18 cellular contexts compared by ENCODE assay signal in the genomic region with DNA sequence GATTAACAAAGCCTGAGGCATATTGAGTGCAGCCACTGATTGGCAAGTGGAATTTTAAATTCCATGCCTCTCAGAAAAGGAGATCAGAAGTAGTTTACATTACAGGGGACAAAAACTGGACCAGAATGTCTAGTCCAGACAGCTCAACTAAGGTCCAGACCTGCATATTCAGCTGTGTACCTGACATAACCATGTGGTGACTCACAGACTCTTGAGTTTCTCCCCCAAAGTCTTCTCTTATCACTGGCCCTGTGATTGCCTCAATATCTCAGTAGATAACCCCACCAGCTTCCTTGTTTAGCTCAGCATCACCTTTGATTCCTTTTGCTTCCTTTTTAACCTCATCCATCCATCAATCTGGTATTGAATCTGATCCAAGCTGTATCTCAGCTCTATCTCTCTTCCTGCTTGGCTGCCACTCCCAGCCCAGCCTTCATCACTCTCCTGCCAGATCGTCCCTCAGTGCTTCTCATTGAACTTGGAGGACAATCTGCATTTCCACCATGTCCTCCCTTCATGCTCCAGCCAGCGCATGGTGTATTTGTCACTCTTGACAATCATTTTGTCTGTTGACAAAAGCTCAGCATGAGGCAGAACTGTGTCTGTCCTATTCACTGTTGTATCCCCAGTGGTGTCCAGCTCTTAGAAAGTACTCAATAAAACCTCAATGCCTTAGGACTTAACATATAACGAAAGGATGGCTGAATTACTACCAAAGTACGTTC.
"Had no signal": no experiment of that assay in that cellular context is flagged by ENCODE, and none has a peak within 500 bp of the region (broad histone marks: within the 10 kb centered on the region; RNA-seq: fewer than 3 reads in every experiment).

No MANE protein-coding gene starts in this region.

- H3K4me3 Mint-ChIP-seq: activated B cell treated with CpG ODN at 0.5 μM for 24 hours; activated CD8-positive, alpha-beta T cell treated with anti-CD3 and anti-CD28 coated beads, Interleukin-2, amount 10 ng/mL, durations not matched to agents 7 days and 5 days; neural crest cell; stimulated activated naive CD8-positive, alpha-beta T cell treated with anti-CD3 and anti-CD28 coated beads, Interleukin-15, amount 100 ng/mL, for 72 hours had no signal

- ATAC-seq: activated CD8-positive, alpha-beta T cell treated with anti-CD3 and anti-CD28 coated beads, Interleukin-2, amount 10 ng/mL, durations not matched to agents 7 days and 5 days; gastroesophageal sphincter; heart right ventricle; stimulated activated naive CD8-positive, alpha-beta T cell treated with anti-CD3 and anti-CD28 coated beads, Interleukin-15, amount 100 ng/mL, for 72 hours had no signal

- H3K27ac ChIP-seq: brain microvascular endothelial cell, gastroesophageal sphincter, heart right ventricle, left ventricle myocardium inferior, ovary, sigmoid colon, testis had no signal

- H3K27me3 Mint-ChIP-seq: activated naive CD8-positive, alpha-beta T cell treated with anti-CD3 and anti-CD28 coated beads, Interleukin-2, amount 10 ng/mL, durations not matched to agents 7 days and 5 days; stimulated activated naive CD8-positive, alpha-beta T cell treated with anti-CD3 and anti-CD28 coated beads, Interleukin-15, amount 100 ng/mL, for 72 hours had no signal

- H3K27me3 ChIP-seq: brain microvascular endothelial cell, gastroesophageal sphincter, heart right ventricle, ovary, sigmoid colon, testis had no signal

- H3K27ac Mint-ChIP-seq: activated B cell treated with CpG ODN at 0.5 μM for 24 hours; activated CD8-positive, alpha-beta T cell treated with anti-CD3 and anti-CD28 coated beads, Interleukin-2, amount 10 ng/mL, durations not matched to agents 7 days and 5 days; activated naive CD8-positive, alpha-beta T cell treated with anti-CD3 and anti-CD28 coated beads, Interleukin-2, amount 10 ng/mL, durations not matched to agents 7 days and 5 days had no signal

- DNase-seq: activated B cell treated with CpG ODN at 0.5 μM for 24 hours; activated CD4-positive, alpha-beta T cell treated with anti-CD3 and anti-CD28 coated beads for 48 hours; activated CD8-positive, alpha-beta T cell treated with anti-CD3 and anti-CD28 coated beads, Interleukin-2, amount 10 ng/mL, durations not matched to agents 7 days and 5 days; activated naive CD8-positive, alpha-beta T cell treated with anti-CD3 and anti-CD28 coated beads, Interleukin-2, amount 10 ng/mL, durations not matched to agents 7 days and 5 days; brain microvascular endothelial cell; dermis blood vessel endothelial cell; erythroblast; heart right ventricle; islet precursor cell; left ventricle myocardium inferior; ovary; sigmoid colon; stimulated activated CD4-positive, alpha-beta T cell treated with anti-CD3 and anti-CD28 coated beads, Interleukin-1b, Interleukin-23, amount 100 ng/mL, for 48 hours; stimulated activated naive CD8-positive, alpha-beta T cell treated with anti-CD3 and anti-CD28 coated beads, Interleukin-15, amount 100 ng/mL, for 72 hours; T-helper 2 cell; testis had no signal

- H3K4me1 ChIP-seq: gastroesophageal sphincter, sigmoid colon, testis had no signal

- H3K36me3 ChIP-seq: brain microvascular endothelial cell, gastroesophageal sphincter, heart right ventricle, left ventricle myocardium inferior, ovary, sigmoid colon had no signal

- H3K9me3 Mint-ChIP-seq: activated B cell treated with CpG ODN at 0.5 μM for 24 hours; activated naive CD8-positive, alpha-beta T cell treated with anti-CD3 and anti-CD28 coated beads, Interleukin-2, amount 10 ng/mL, durations not matched to agents 7 days and 5 days; neural crest cell; stimulated activated naive CD8-positive, alpha-beta T cell treated with anti-CD3 and anti-CD28 coated beads, Interleukin-15, amount 100 ng/mL, for 72 hours had no signal

- H3K4me3 ChIP-seq: gastroesophageal sphincter, heart right ventricle, left ventricle myocardium inferior, ovary, sigmoid colon, testis had no signal

- H3K9me3 ChIP-seq: gastroesophageal sphincter, heart right ventricle, left ventricle myocardium inferior, ovary, sigmoid colon, testis had no signal
